Comparison of ENCODE assay signal across 7 cellular contexts in the genomic region with DNA sequence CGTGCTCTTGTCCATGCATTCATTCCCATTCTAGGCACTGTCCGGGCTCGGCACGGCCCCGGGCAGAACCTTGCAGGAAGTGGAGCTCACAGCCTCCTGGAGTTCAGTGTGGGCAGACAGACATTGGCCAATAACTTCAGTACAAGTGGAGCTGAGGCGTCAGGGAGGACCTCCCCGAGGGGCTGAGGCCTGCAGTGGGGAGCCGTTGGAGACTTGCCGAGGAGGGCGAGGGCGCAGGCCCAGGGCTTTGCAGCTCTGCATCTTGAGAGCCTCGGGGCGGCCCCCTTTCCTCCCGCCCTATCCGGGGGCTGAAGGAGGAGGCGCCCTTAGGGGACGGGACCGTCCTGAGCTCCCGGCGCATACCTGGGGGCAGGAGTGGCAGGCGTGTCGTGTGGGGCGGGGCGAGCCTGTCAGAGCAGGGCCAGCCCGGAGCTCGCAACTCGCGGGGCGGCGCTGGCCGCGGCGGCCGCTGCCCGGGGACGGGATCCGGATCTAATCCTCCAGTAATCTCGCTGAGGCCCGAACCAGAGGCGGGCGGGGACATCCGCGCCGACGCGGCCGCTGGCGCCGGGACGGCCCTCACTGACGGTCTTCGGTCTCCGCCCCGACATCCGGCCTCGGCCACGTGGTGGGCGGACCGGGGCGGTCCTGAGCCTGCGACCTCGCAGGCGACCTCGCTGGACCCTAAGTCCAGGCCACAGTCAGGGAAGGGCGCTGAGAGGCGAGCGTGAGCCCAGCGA. TPM values are rescaled to one million over a fixed set of nuclear protein-coding genes. Genes with fewer than 3 reads are reported as not detected.
A peak's percentile ranks its signal among the peaks of the same experiment; 100 is the strongest.
DNase-seq lines count a peak whose midpoint lies in the region; ATAC-seq, FAIRE-seq and TF ChIP-seq lines count a peak whose summit lies in the region.

Gene ACY1, plus strand, starts transcription at position 698 of the 740 bp plus-strand sequence. CDS start 530 bp downstream, outside the sequence.

- peaks cover 0 to 8% of the 10 kb centered on the region in 2 experiments; a peak in 1 of 3 replicates for H3K36me3 ChIP-seq in HEK293 (ENCODE audit: control insufficient read depth in 2 of 2, insufficient read depth in 1 of 2, low read length in 2 of 2)

- H3K9me3 ChIP-seq in HEK293 (ENCODE audit: control insufficient read depth, insufficient read depth, low read depth, low read length), result no peaks in the 10 kb centered on the region

- H3K4me3 Mint-ChIP-seq in activated B cell treated with CpG ODN at 0.5 μM for 24 hours, result peak within 1 kb of the TSS; percentile 86

- TF ChIP-seq CTCF in HEK293 (tag by site-specific recombination; IDR thresholded peaks at IDR 0.05) (no peak; the same call in none of the 2 replicates), activated B cell treated with CpG ODN at 0.5 μM for 24 hours (IDR thresholded peaks at IDR 0.05) (no peak)

- TF ChIP-seq POLR2A in GM12892 (IDR thresholded peaks at IDR 0.05; ENCODE audit: low read depth, low read length), result peak; percentile 76; the same call in 1 of the 2 replicates

- no peaks in the 10 kb centered on the region for H3K4me1 ChIP-seq in HEK293 (ENCODE audit: control insufficient read depth, insufficient read depth, low read length)

- no peaks in the 10 kb centered on the region for H3K27me3 Mint-ChIP-seq in activated B cell treated with CpG ODN at 0.5 μM for 24 hours

- peak; percentile 98 for FAIRE-seq in GM12892 (lab: Jason Lieb, UNC)

- no peaks in the 10 kb centered on the region for H3K36me3 Mint-ChIP-seq in activated B cell treated with CpG ODN at 0.5 μM for 24 hours (ENCODE audit: low read depth)

- peak within 1 kb of the TSS; percentile 41 for H3K4me3 ChIP-seq in HEK293 (ENCODE audit: low read depth, low read length)

- peak within 1 kb of the TSS; percentile 60; the same call in 1 of the 2 replicates for H3K27ac ChIP-seq in HEK293 (ENCODE audit: extremely low read depth, low read depth, low read length)
- peak within 1 kb of the TSS; percentile 91 for H3K27ac ChIP-seq in caudate nucleus (ENCODE audit: low read depth, low read length)

- no peaks in the 10 kb centered on the region for H3K9me3 Mint-ChIP-seq in activated B cell treated with CpG ODN at 0.5 μM for 24 hours

- CTCF ChIA-PET in HEK293 (lab: Yijun Ruan, JAX) (interaction anchor here (0.6 to 3.0 kb wide), 7 partner anchors 9 to 430 kb away, joined by 3 to 38 read pairs (median 5); partner anchors contain the start of genes ABHD14A, ABHD14B and RRP9), activated B cell treated with CpG ODN at 0.5 μM for 24 hours (lab: Charles Lee) (interaction anchor here (0.6 to 3.4 kb wide), 8 partner anchors 8 to 162 kb away, joined by 3 to 25 read pairs (median 4); partner anchors contain the start of genes ABHD14A, ABHD14B, RPL29 and RRP9)

- peak within 1 kb of the TSS; percentile 91 for H3K27ac Mint-ChIP-seq in activated B cell treated with CpG ODN at 0.5 μM for 24 hours

- H3K4me1 Mint-ChIP-seq in activated B cell treated with CpG ODN at 0.5 μM for 24 hours, result peaks cover 23% of the 10 kb centered on the region

- intact Hi-C loops in activated B cell treated with CpG ODN at 0.5 μM for 24 hours (cut with micrococcal nuclease), result loop anchor here (1.0 to 10.0 kb wide), 6 partner anchors 9 to 552 kb away; partner anchors contain the start of genes ABHD14B, DUSP7, NISCH and NT5DC2

- POLR2A ChIA-PET in HEK293 (lab: Yijun Ruan, JAX), result interaction anchor here (0.5 to 3.6 kb wide), 12 partner anchors 9 to 296 kb away, joined by 3 to 47 read pairs (median 6); partner anchors contain the start of genes ABHD14A, ABHD14B, PARP3 and PCBP4
- POLR2A ChIA-PET in activated B cell treated with CpG ODN at 0.5 μM for 24 hours (lab: Charles Lee), result interaction anchor here (0.5 to 5.7 kb wide), 12 partner anchors 9 to 297 kb away, joined by 3 to 58 read pairs (median 6); partner anchors contain the start of genes ABHD14A, ABHD14B, DUSP7 and PCBP4

- peak; percentile 79 for ATAC-seq in activated B cell treated with CpG ODN at 0.5 μM for 24 hours (ENCODE audit: low read depth)

- DNase-seq in GM12892 (ENCODE audit: insufficient read length) (peak; percentile 98), MV-4-11 (lab: John Stamatoyannopoulos, UW) (peak; percentile 82), activated B cell treated with CpG ODN at 0.5 μM for 24 hours (peak; percentile 70), caudate nucleus (lab: John Stamatoyannopoulos, UW) (peak in 51 of 61 donors; percentile 16 to 82 (median 63)), islet precursor cell (peak; percentile 96)
- DNase-seq in stimulated activated CD4-positive, alpha-beta T cell treated with anti-CD3 and anti-CD28 coated beads, Interleukin-12 subunit alpha, Interleukin-12 subunit beta, amount 100 ng/mL, for 4 hours, result peak; percentile 75

TF ChIP-seq in HEK293, 187 proteins besides CTCF, POLR2A, EP300 and RAD21 (continues in another document):
- no peak for TF ChIP-seq ZNF350 (tag by site-specific recombination; IDR thresholded peaks at IDR 0.05)
- peak; percentile 84 for TF ChIP-seq KLF8 (tag by site-specific recombination; IDR thresholded peaks at IDR 0.05)
- TF ChIP-seq ZFP3 (tag by site-specific recombination; IDR thresholded peaks at IDR 0.05; ENCODE audit: low read depth), result no peak
- peak; percentile 85 for TF ChIP-seq SP3 (tag by site-specific recombination; IDR thresholded peaks at IDR 0.05)
- no peak for TF ChIP-seq YY2 (tag by site-specific recombination; IDR thresholded peaks at IDR 0.05)
- no peak for TF ChIP-seq ZNF394 (tag by site-specific recombination; IDR thresholded peaks at IDR 0.05; ENCODE audit: borderline replicate concordance)
- TF ChIP-seq ZNF645 (tag by site-specific recombination; IDR thresholded peaks at IDR 0.05), result no peak
- peak; percentile 93 for TF ChIP-seq ZBTB20 (tag by site-specific recombination; IDR thresholded peaks at IDR 0.05)
- peak; percentile 84 for TF ChIP-seq GLIS2 (tag by site-specific recombination; IDR thresholded peaks at IDR 0.05)
- TF ChIP-seq ZNF701 (tag by site-specific recombination; IDR thresholded peaks at IDR 0.05), result no peak
- no peak for TF ChIP-seq ZNF610 (tag by site-specific recombination; IDR thresholded peaks at IDR 0.05; ENCODE audit: borderline replicate concordance)
- no peak for TF ChIP-seq ZNF654 (tag by site-specific recombination; IDR thresholded peaks at IDR 0.05; ENCODE audit: low read depth)
- no peak for TF ChIP-seq ZFP37 (tag by site-specific recombination; IDR thresholded peaks at IDR 0.05)
- TF ChIP-seq ZNF174 (tag by site-specific recombination; IDR thresholded peaks at IDR 0.05), result no peak
- TF ChIP-seq ZNF692 (tag by site-specific recombination; IDR thresholded peaks at IDR 0.05), result 0 out of 2 replicates have a peak, but pooled peaks have one; percentile 24
- TF ChIP-seq, protein P1, sequence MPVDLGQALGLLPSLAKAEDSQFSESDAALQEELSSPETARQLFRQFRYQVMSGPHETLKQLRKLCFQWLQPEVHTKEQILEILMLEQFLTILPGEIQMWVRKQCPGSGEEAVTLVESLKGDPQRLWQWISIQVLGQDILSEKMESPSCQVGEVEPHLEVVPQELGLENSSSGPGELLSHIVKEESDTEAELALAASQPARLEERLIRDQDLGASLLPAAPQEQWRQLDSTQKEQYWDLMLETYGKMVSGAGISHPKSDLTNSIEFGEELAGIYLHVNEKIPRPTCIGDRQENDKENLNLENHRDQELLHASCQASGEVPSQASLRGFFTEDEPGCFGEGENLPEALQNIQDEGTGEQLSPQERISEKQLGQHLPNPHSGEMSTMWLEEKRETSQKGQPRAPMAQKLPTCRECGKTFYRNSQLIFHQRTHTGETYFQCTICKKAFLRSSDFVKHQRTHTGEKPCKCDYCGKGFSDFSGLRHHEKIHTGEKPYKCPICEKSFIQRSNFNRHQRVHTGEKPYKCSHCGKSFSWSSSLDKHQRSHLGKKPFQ (tag by site-specific recombination; IDR thresholded peaks at IDR 0.05), result no peak
- TF ChIP-seq ZNF768 (tag by site-specific recombination; IDR thresholded peaks at IDR 0.05), result no peak
- TF ChIP-seq, protein P2, sequence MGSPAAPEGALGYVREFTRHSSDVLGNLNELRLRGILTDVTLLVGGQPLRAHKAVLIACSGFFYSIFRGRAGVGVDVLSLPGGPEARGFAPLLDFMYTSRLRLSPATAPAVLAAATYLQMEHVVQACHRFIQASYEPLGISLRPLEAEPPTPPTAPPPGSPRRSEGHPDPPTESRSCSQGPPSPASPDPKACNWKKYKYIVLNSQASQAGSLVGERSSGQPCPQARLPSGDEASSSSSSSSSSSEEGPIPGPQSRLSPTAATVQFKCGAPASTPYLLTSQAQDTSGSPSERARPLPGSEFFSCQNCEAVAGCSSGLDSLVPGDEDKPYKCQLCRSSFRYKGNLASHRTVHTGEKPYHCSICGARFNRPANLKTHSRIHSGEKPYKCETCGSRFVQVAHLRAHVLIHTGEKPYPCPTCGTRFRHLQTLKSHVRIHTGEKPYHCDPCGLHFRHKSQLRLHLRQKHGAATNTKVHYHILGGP (tag by site-specific recombination; IDR thresholded peaks at IDR 0.05), result no peak
- peak; percentile 40; the same call in 1 of the 2 replicates for TF ChIP-seq ZIC2 (tag by site-specific recombination; IDR thresholded peaks at IDR 0.05)
- 0 out of 2 replicates have a peak, but pooled peaks have one; percentile 23 for TF ChIP-seq KLF10 (tag by site-specific recombination; IDR thresholded peaks at IDR 0.05)
- TF ChIP-seq ZFP69B (tag by site-specific recombination; IDR thresholded peaks at IDR 0.05), result no peak

RNA-seq across cellular contexts. Expression of gene ACY1, which starts in this region (rescaled TPM):
- 42.5 TPM for polyA plus RNA-seq in GM12892 (2012; ENCODE audit: missing spikeins)
- total RNA-seq in activated B cell treated with CpG ODN at 0.5 μM for 24 hours, result 24.9 and 26.7 TPM in 2 replicates

Comparison
In these comparisons a context has a peak if more than half of its experiments do, and no peak if none do; other contexts are left out.
1. Peak in every context shown above with its lines: DNase-seq, ATAC-seq, H3K4me3 ChIP-seq and H3K27ac ChIP-seq.